In genomic region chrX:68480969-68481368, GRCh38 we compare ENCODE assay signal across 34 cellular contexts.
"Had no signal": no experiment of that assay in that cellular context is flagged by ENCODE, and none has a peak within 500 bp of the region (broad histone marks: within the 10 kb centered on the region; RNA-seq: fewer than 3 reads in every experiment).

No MANE protein-coding gene starts in this region.

- H3K9me3 ChIP-seq: MG63 had no signal

- H3K4me3 ChIP-seq: MG63 had no signal

- DNase-seq: Karpas-422, Kasumi-1, MG63, MM.1S, MV-4-11, NCI-H1048, NCI-H1092, NCI-H1092 treated with DMSO at 0.1 percent for 48 hours, NCI-H1105, NCI-H1105 treated with DMSO at 0.1 percent for 48 hours, NCI-H1417, NCI-H1417 treated with DMSO at 0.1 percent for 48 hours, NCI-H1436, NCI-H1436 treated with DMSO at 0.1 percent for 48 hours, NCI-H146, NCI-H1694, NCI-H1694 treated with DMSO at 0.1 percent for 48 hours, NCI-H187, NCI-H187 treated with DMSO at 0.1 percent for 48 hours, NCI-H1930, NCI-H2029, NCI-H2029 treated with DMSO at 0.1 percent for 48 hours, NCI-H2081, NCI-H2081 treated with DMSO at 0.1 percent for 48 hours, NCI-H2107, NCI-H2171, NCI-H2171 treated with DMSO at 0.1 percent for 48 hours, NCI-H2227 treated with DMSO at 0.1 percent for 48 hours, NCI-H226, NCI-H345, NCI-H446, NCI-H446 treated with DMSO at 0.1 percent for 48 hours, NCI-H510A, NCI-H510A treated with DMSO at 0.1 percent for 48 hours had no signal

- H3K36me3 ChIP-seq: MG63 had no signal

- H3K27me3 ChIP-seq: MG63 had no signal
